23 cellular contexts compared by ENCODE assay signal in genomic region chr7:30379131-30379530, GRCh38.
DNase-seq lines count a peak whose midpoint lies in the region; ATAC-seq and TF ChIP-seq lines count a peak whose summit lies in the region.
"Had no signal": no experiment of that assay in that cellular context is flagged by ENCODE, and none has a peak within 500 bp of the region (broad histone marks: within the 10 kb centered on the region; RNA-seq: fewer than 3 reads in every experiment).

No MANE protein-coding gene starts in this region.

- in situ Hi-C loops in GM23248 (cut with MboI): no loop called here

- H3K4me3 ChIP-seq in GM23248 (no peak overlapping the region), fibroblast of the aortic adventitia (ENCODE audit: low read depth, low read length) (no peak overlapping the region)
- H3K4me3 ChIP-seq: GM12878, GM23338 had no signal

- no peak overlapping the region for H3K9ac ChIP-seq in GM23248

- WGBS in GM23248 (ENCODE audit: low coverage in 1 of 2, low lambda C conversion rate in 2 of 2, missing lambda C conversion rate in 2 of 2), 2 experiments: 52 to 59% methylated on average over 4 of the region's 4 CpGs

- no peaks in the 10 kb centered on the region for H3K27me3 ChIP-seq in GM23248 (replicated peaks; ENCODE audit: insufficient read depth)
- H3K27me3 ChIP-seq: BE2C had no signal

- peak; percentile 5 for DNase-seq in GM23248
- peak; percentile 15 for DNase-seq in amniotic epithelial cell (ENCODE audit: low read depth)
- peak; percentile 29 for DNase-seq in fibroblast of the aortic adventitia (ENCODE audit: low read depth)
- DNase-seq in hippocampal formation (lab: John Stamatoyannopoulos, UW): no peak
- DNase-seq in HuH-7.5 (ENCODE audit: low spot score): no peak
- no peak for DNase-seq in putamen (ENCODE audit: low spot score)
- DNase-seq: BE2C; CD4-positive, CD25-positive, alpha-beta regulatory T cell; COR-L47; GDM1; Karpas-422; NCI-H1105 treated with DMSO at 0.1 percent for 48 hours; NCI-H1694; NCI-H2107; NCI-H510A treated with DMSO at 0.1 percent for 48 hours; NCI-H774; SIG-M5; T-cell had no signal

- no peak overlapping the region for H2AFZ ChIP-seq in GM23248
- H2AFZ ChIP-seq: GM23338 had no signal

- no peak overlapping the region for H3K27ac ChIP-seq in GM23248
- H3K27ac ChIP-seq: RWPE1 had no signal

- no peaks in the 10 kb centered on the region; the same call in 1 of the 2 replicates for H3K9me2 ChIP-seq in GM23248 (ENCODE audit: insufficient read depth)

- H3K36me3 ChIP-seq in GM23248 (ENCODE audit: low read depth): no peaks in the 10 kb centered on the region
- H3K36me3 ChIP-seq: BE2C had no signal

- no peaks in the 10 kb centered on the region for H3F3A ChIP-seq in GM23248 (ENCODE audit: insufficient read depth)

- no peak for TF ChIP-seq CTCF in fibroblast of the aortic adventitia (IDR thresholded peaks at IDR 0.05; ENCODE audit: insufficient read depth, low read length)

- no peaks in the 10 kb centered on the region for H3K79me2 ChIP-seq in GM23248 (ENCODE audit: insufficient read depth)

- H4K20me1 ChIP-seq in GM23248 (ENCODE audit: insufficient read depth): no peaks in the 10 kb centered on the region

- no peak overlapping the region for H3K4me2 ChIP-seq in GM23248 (ENCODE audit: unreplicated experiment)
- H3K4me2 ChIP-seq: GM23338 had no signal

- no peaks in the 10 kb centered on the region for H3K9me3 ChIP-seq in GM23248 (ENCODE audit: low read depth)

- peaks cover 6% of the 10 kb centered on the region; the same call in 1 of the 2 replicates for H3K4me1 ChIP-seq in GM23248 (ENCODE audit: insufficient read depth)
- H3K4me1 ChIP-seq: BE2C had no signal

- no peak for ATAC-seq in HG03432 (IDR thresholded peaks at IDR 0.05; ENCODE audit: unreplicated experiment)
- ATAC-seq: GM12878, GM23338, SK-N-SH treated with all-trans-retinoic acid at 6 μM for 48 hours, T-cell had no signal

Comparison
In these comparisons a context has a peak if more than half of its experiments do, and no peak if none do; other contexts are left out.
1. DNase-seq: peak in GM23248 (single experiment), amniotic epithelial cell (single experiment) and fibroblast of the aortic adventitia (single experiment); none in hippocampal formation (0 of 2), HuH-7.5 (single experiment) and putamen (single experiment).